In the genomic region with DNA sequence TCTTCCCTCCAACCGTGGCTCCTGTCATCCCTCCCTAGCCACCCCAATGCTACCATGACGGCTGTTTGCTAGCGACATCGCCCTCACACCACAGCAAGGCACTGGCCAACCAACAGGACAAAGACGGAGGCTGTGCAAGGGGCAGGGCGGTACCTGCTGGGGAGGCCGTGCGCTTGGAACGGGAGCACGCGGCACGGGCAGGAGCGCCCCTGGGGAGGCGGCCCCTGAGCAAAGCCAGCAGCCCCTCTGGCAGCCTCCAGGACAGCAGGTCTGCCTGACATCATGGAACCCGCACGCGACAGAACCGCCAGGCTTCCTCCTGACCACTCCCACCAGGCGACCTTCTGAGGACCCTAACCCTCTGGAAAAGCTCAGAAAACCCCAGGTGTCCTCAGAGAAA, we compare ENCODE assay signal across 2 cellular contexts.
TF ChIP-seq lines count a peak whose summit lies in the region.

No MANE protein-coding gene starts in this region.

TF ChIP-seq in IMR-90, 13 proteins besides CTCF, POLR2A, EP300 and RAD21:
- TF ChIP-seq BHLHE40 (IDR thresholded peaks at IDR 0.05; ENCODE audit: low read depth, low read length) = no peak
- TF ChIP-seq SMC3 (IDR thresholded peaks at IDR 0.05; ENCODE audit: low read depth, low read length) = no peak
- no peak for TF ChIP-seq NFE2L2 (IDR thresholded peaks at IDR 0.05; ENCODE audit: low read depth, low read length)
- TF ChIP-seq MAZ (IDR thresholded peaks at IDR 0.05; ENCODE audit: borderline replicate concordance, low read depth, low read length) = no peak
- no peak for TF ChIP-seq CHD1 (IDR thresholded peaks at IDR 0.05; ENCODE audit: low read depth, low read length)
- TF ChIP-seq CEBPB (IDR thresholded peaks at IDR 0.05; ENCODE audit: low read depth, low read length) = no peak
- TF ChIP-seq, protein P1, sequence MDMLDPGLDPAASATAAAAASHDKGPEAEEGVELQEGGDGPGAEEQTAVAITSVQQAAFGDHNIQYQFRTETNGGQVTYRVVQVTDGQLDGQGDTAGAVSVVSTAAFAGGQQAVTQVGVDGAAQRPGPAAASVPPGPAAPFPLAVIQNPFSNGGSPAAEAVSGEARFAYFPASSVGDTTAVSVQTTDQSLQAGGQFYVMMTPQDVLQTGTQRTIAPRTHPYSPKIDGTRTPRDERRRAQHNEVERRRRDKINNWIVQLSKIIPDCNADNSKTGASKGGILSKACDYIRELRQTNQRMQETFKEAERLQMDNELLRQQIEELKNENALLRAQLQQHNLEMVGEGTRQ (IDR thresholded peaks at IDR 0.05; ENCODE audit: low read depth, low read length) = no peak

TF ChIP-seq in K562, 482 proteins besides CTCF, POLR2A, EP300 and RAD21:
- no peak for TF ChIP-seq TGIF2 (CRISPR knock-in tag; IDR thresholded peaks at IDR 0.05)
- TF ChIP-seq, protein P2, sequence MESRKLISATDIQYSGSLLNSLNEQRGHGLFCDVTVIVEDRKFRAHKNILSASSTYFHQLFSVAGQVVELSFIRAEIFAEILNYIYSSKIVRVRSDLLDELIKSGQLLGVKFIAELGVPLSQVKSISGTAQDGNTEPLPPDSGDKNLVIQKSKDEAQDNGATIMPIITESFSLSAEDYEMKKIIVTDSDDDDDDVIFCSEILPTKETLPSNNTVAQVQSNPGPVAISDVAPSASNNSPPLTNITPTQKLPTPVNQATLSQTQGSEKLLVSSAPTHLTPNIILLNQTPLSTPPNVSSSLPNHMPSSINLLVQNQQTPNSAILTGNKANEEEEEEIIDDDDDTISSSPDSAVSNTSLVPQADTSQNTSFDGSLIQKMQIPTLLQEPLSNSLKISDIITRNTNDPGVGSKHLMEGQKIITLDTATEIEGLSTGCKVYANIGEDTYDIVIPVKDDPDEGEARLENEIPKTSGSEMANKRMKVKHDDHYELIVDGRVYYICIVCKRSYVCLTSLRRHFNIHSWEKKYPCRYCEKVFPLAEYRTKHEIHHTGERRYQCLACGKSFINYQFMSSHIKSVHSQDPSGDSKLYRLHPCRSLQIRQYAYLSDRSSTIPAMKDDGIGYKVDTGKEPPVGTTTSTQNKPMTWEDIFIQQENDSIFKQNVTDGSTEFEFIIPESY (CRISPR knock-in tag; IDR thresholded peaks at IDR 0.05) = peak; percentile 20; the same call in 1 of the 2 replicates
